ENCODE assay signal across 8 cellular contexts in genomic region chr1:234926574-234927311, GRCh38.
A peak's percentile ranks its signal among the peaks of the same experiment; 100 is the strongest.
DNase-seq lines count a peak whose midpoint lies in the region; ATAC-seq and TF ChIP-seq lines count a peak whose summit lies in the region.

No MANE protein-coding gene starts in this region.

- H3K9me3 Mint-ChIP-seq in HFFc6, result no peaks in the 10 kb centered on the region

- peak overlapping the region; percentile 58; the same call in 1 of the 2 replicates for H3K4me3 Mint-ChIP-seq in HFFc6

- no peaks in the 10 kb centered on the region for H3K9me2 ChIP-seq in OCI-LY1 (ENCODE audit: low read depth, low read length)

- no peaks in the 10 kb centered on the region for H3K79me2 ChIP-seq in OCI-LY1 (ENCODE audit: insufficient read depth, low read length)
- H3K79me2 ChIP-seq in osteoblast (ENCODE audit: insufficient read depth, low read length), result no peaks in the 10 kb centered on the region

- H3K27me3 ChIP-seq in OCI-LY1 (ENCODE audit: insufficient read depth, low read length) (no peaks in the 10 kb centered on the region), colonic mucosa (no peaks in the 10 kb centered on the region), osteoblast (ENCODE audit: insufficient read depth, low read length) (no peaks in the 10 kb centered on the region)

- H3K4me2 ChIP-seq in OCI-LY1 (ENCODE audit: low read length) (peak overlapping the region; percentile 51), osteoblast (ENCODE audit: insufficient read depth, low read length) (peak overlapping the region; percentile 33)

- H3K36me3 Mint-ChIP-seq in HFFc6 (ENCODE audit: low read depth), result peaks cover 9% of the 10 kb centered on the region; the same call in 1 of the 2 replicates

- H3K4me1 ChIP-seq in OCI-LY1 (ENCODE audit: insufficient read depth, low read length, severe bottlenecking), result peaks cover 48% of the 10 kb centered on the region
- H3K4me1 ChIP-seq in colonic mucosa, result no peaks in the 10 kb centered on the region
- peaks cover 11% of the 10 kb centered on the region for H3K4me1 ChIP-seq in osteoblast (ENCODE audit: insufficient read depth, low read length)

- H2AFZ ChIP-seq in OCI-LY1 (ENCODE audit: low read length) (no peak overlapping the region), osteoblast (ENCODE audit: low read length) (no peak overlapping the region)

- H3K4me1 Mint-ChIP-seq in HFFc6 (ENCODE audit: low read depth), result peaks cover 50% of the 10 kb centered on the region

- no peaks in the 10 kb centered on the region for H3K36me3 ChIP-seq in OCI-LY1 (ENCODE audit: insufficient read depth, low read length)
- H3K36me3 ChIP-seq in colonic mucosa, result no peaks in the 10 kb centered on the region
- no peaks in the 10 kb centered on the region for H3K36me3 ChIP-seq in osteoblast (ENCODE audit: insufficient read depth, low read length)

- H3K4me3 ChIP-seq in OCI-LY1 (ENCODE audit: low read depth, low read length, poor library complexity, severe bottlenecking), result peak overlapping the region; percentile 19
- no peak overlapping the region for H3K4me3 ChIP-seq in colonic mucosa
- no peak overlapping the region for H3K4me3 ChIP-seq in osteoblast (ENCODE audit: insufficient read depth, low read length)

- H3K9ac ChIP-seq in OCI-LY1 (ENCODE audit: low read length) (peak overlapping the region; percentile 31), colonic mucosa (ENCODE audit: low read depth in 2 of 2, low read length in 2 of 2) (peak overlapping the region in 1 of 2 donors; percentile 60)

- no peaks in the 10 kb centered on the region for H3K27me3 Mint-ChIP-seq in HFFc6 (ENCODE audit: insufficient read depth)

- TF ChIP-seq CTCF in HFFc6 (IDR thresholded peaks at IDR 0.05) (no peak), OCI-LY1 (IDR thresholded peaks at IDR 0.05; ENCODE audit: low read length) (no peak), colonic mucosa (IDR thresholded peaks at IDR 0.05) (no peak), osteoblast (IDR thresholded peaks at IDR 0.05; ENCODE audit: extremely low read depth, low read depth, low read length) (no peak)

- H3F3A ChIP-seq in OCI-LY1 (ENCODE audit: insufficient read depth, low read length), result no peaks in the 10 kb centered on the region

- H3K9me3 ChIP-seq in OCI-LY1 (ENCODE audit: low read length) (no peaks in the 10 kb centered on the region), colonic mucosa (no peaks in the 10 kb centered on the region), osteoblast (ENCODE audit: low read depth, low read length) (no peaks in the 10 kb centered on the region)

- DNase-seq in HFFc6 (no peak), colonic mucosa (peak; percentile 19), osteoblast (ENCODE audit: insufficient read length, low spot score, missing footprints) (no peak), DMS114 treated with DMSO at 0.1 percent for 48 hours (lab: John Stamatoyannopoulos, UW; ENCODE audit: unreplicated experiment) (no peak), GM03348 (ENCODE audit: low spot score) (no peak), NCI-H1436 treated with DMSO at 0.1 percent for 48 hours (lab: John Stamatoyannopoulos, UW) (no peak)

- peak; percentile 86 for ATAC-seq in GM18517 (IDR thresholded peaks at IDR 0.05; ENCODE audit: unreplicated experiment)

- H4K20me1 ChIP-seq in OCI-LY1 (ENCODE audit: insufficient read depth, low read length), result no peaks in the 10 kb centered on the region
- no peaks in the 10 kb centered on the region for H4K20me1 ChIP-seq in osteoblast (ENCODE audit: insufficient read depth, low read length)

- intact Hi-C loops in colonic mucosa (cut with DNase I), result no loop called here

- H3K27ac ChIP-seq in OCI-LY1 (ENCODE audit: low read depth, low read length, poor library complexity, severe bottlenecking) (peak overlapping the region; percentile 90), colonic mucosa (peak overlapping the region; percentile 24), osteoblast (ENCODE audit: low read depth, low read length) (peak overlapping the region; percentile 94)

- H3K27ac Mint-ChIP-seq in HFFc6, result peak overlapping the region; percentile 76

Comparison
In these comparisons a context has a peak if more than half of its experiments do, and no peak if none do; other contexts are left out.
1. H3K27ac ChIP-seq: peak in every context shown above with its lines; median percentile 94 in osteoblast; 90 in OCI-LY1; 24 in colonic mucosa.